8 cellular contexts compared by ENCODE assay signal in genomic region chr4:94758700-94759399, GRCh38. TPM values are rescaled to one million over a fixed set of nuclear protein-coding genes. Genes with fewer than 3 reads are reported as not detected.
A peak's percentile ranks its signal among the peaks of the same experiment; 100 is the strongest.
DNase-seq lines count a peak whose midpoint lies in the region; ATAC-seq and TF ChIP-seq lines count a peak whose summit lies in the region.

No MANE protein-coding gene starts in this region.

- H3K27ac Mint-ChIP-seq in T-helper 2 cell treated with Interferon-gamma antibody and Interleukin-4, amounts not matched to agents 5 μg/mL and 100 μg/mL, for 36 hours: no peak overlapping the region

- H3K36me3 Mint-ChIP-seq in T-helper 2 cell treated with Interferon-gamma antibody and Interleukin-4, amounts not matched to agents 5 μg/mL and 100 μg/mL, for 36 hours (ENCODE audit: low read depth): no peaks in the 10 kb centered on the region

- TF ChIP-seq CTCF in breast epithelium (IDR thresholded peaks at IDR 0.05) (no peak), tibial artery (IDR thresholded peaks at IDR 0.05) (no peak)

- no peaks in the 10 kb centered on the region for H3K4me1 ChIP-seq in breast epithelium
- peaks cover 0 to 6% (median 2%) of the 10 kb centered on the region in 4 donors for H3K4me1 ChIP-seq in tibial artery

- H3K27me3 ChIP-seq in breast epithelium (peaks cover 0 to 22% of the 10 kb centered on the region in 2 donors), tibial artery (no peaks in the 10 kb centered on the region)

- peaks cover 69% of the 10 kb centered on the region for H3K27me3 Mint-ChIP-seq in T-helper 2 cell treated with Interferon-gamma antibody and Interleukin-4, amounts not matched to agents 5 μg/mL and 100 μg/mL, for 36 hours (ENCODE audit: low read depth)

- TF ChIP-seq POLR2A in breast epithelium (IDR thresholded peaks at IDR 0.05): no peak

- peak overlapping the region; percentile 72 for H3K4me3 Mint-ChIP-seq in T-helper 2 cell treated with Interferon-gamma antibody and Interleukin-4, amounts not matched to agents 5 μg/mL and 100 μg/mL, for 36 hours

- no peaks in the 10 kb centered on the region for H3K9me3 Mint-ChIP-seq in T-helper 2 cell treated with Interferon-gamma antibody and Interleukin-4, amounts not matched to agents 5 μg/mL and 100 μg/mL, for 36 hours

- H3K9me3 ChIP-seq in breast epithelium (no peaks in the 10 kb centered on the region), tibial artery (no peaks in the 10 kb centered on the region)

- H3K27ac ChIP-seq in breast epithelium (peak overlapping the region in 1 of 2 donors; percentile 48), tibial artery (peak overlapping the region; percentile 74 to 77)

- peaks cover 6% of the 10 kb centered on the region for H3K4me1 Mint-ChIP-seq in T-helper 2 cell treated with Interferon-gamma antibody and Interleukin-4, amounts not matched to agents 5 μg/mL and 100 μg/mL, for 36 hours (ENCODE audit: low read depth)

- H3K4me3 ChIP-seq in breast epithelium (peak overlapping the region; percentile 50 to 84 (median 63)), tibial artery (peak overlapping the region; percentile 62 to 66)

- DNase-seq in T-helper 2 cell treated with Interferon-gamma antibody and Interleukin-4, amounts not matched to agents 5 μg/mL and 100 μg/mL, for 36 hours (ENCODE audit: low spot score): no peak
- DNase-seq in T-helper 2 cell (no peak), breast epithelium (ENCODE audit: low spot score in 2 of 2) (no peak), left lobe of liver (ENCODE audit: low spot score) (no peak), tibial artery (no peak), GM19240 (ENCODE audit: insufficient read length, low spot score) (no peak)

- peak; percentile 30 for ATAC-seq in left lobe of liver
- ATAC-seq in GM21619 (IDR thresholded peaks at IDR 0.05; ENCODE audit: unreplicated experiment): no peak
- no peak for ATAC-seq in HG02870 (IDR thresholded peaks at IDR 0.05; ENCODE audit: unreplicated experiment)

- H3K36me3 ChIP-seq in breast epithelium (no peaks in the 10 kb centered on the region), tibial artery (no peaks in the 10 kb centered on the region)

- intact Hi-C loops in breast epithelium (cut with DNase I; ENCODE audit: low total_unique reads): no loop called here
- intact Hi-C loops in tibial artery (cut with DNase I; ENCODE audit: low total_unique reads): no loop called here

RNA-seq across cellular contexts. Expression of gene BMPR1B, which starts 1.1 kb away (rescaled TPM):
- total RNA-seq in breast epithelium: 1 to 10 TPM in 2 of 3 donors, under 1 TPM in 1; 0.64 to 7.2 (median 2.0) TPM
- total RNA-seq in left lobe of liver: 0.93 TPM
